ENCODE assay signal across 1 cellular context in genomic region chr5:93513298-93513697, GRCh38.
TF ChIP-seq lines count a peak whose summit lies in the region.

No MANE protein-coding gene starts in this region.

TF ChIP-seq in IMR-90, 13 proteins besides CTCF, POLR2A, EP300 and RAD21:
- TF ChIP-seq MXI1 (IDR thresholded peaks at IDR 0.05; ENCODE audit: borderline replicate concordance, low read depth, low read length), result no peak
- no peak for TF ChIP-seq USF2 (IDR thresholded peaks at IDR 0.05; ENCODE audit: low read depth, low read length)
- no peak for TF ChIP-seq BHLHE40 (IDR thresholded peaks at IDR 0.05; ENCODE audit: low read depth, low read length)
- no peak for TF ChIP-seq NFE2L2 (IDR thresholded peaks at IDR 0.05; ENCODE audit: low read depth, low read length)
- TF ChIP-seq SMC3 (IDR thresholded peaks at IDR 0.05; ENCODE audit: low read depth, low read length), result no peak
- no peak for TF ChIP-seq ELK1 (IDR thresholded peaks at IDR 0.05; ENCODE audit: borderline replicate concordance, low read depth, low read length)
- TF ChIP-seq CEBPB (IDR thresholded peaks at IDR 0.05; ENCODE audit: low read depth, low read length), result no peak
- TF ChIP-seq CHD1 (IDR thresholded peaks at IDR 0.05; ENCODE audit: low read depth, low read length), result no peak
- TF ChIP-seq MAFK (IDR thresholded peaks at IDR 0.05; ENCODE audit: low read depth, low read length), result no peak
- TF ChIP-seq RFX5 (IDR thresholded peaks at IDR 0.05; ENCODE audit: low read depth, low read length), result no peak
- no peak for TF ChIP-seq FOS (IDR thresholded peaks at IDR 0.05; ENCODE audit: low read depth, low read length)
- no peak for TF ChIP-seq RCOR1 (IDR thresholded peaks at IDR 0.05; ENCODE audit: insufficient replicate concordance, low read length)
